ENCODE assay signal across 11 cellular contexts in the genomic region with DNA sequence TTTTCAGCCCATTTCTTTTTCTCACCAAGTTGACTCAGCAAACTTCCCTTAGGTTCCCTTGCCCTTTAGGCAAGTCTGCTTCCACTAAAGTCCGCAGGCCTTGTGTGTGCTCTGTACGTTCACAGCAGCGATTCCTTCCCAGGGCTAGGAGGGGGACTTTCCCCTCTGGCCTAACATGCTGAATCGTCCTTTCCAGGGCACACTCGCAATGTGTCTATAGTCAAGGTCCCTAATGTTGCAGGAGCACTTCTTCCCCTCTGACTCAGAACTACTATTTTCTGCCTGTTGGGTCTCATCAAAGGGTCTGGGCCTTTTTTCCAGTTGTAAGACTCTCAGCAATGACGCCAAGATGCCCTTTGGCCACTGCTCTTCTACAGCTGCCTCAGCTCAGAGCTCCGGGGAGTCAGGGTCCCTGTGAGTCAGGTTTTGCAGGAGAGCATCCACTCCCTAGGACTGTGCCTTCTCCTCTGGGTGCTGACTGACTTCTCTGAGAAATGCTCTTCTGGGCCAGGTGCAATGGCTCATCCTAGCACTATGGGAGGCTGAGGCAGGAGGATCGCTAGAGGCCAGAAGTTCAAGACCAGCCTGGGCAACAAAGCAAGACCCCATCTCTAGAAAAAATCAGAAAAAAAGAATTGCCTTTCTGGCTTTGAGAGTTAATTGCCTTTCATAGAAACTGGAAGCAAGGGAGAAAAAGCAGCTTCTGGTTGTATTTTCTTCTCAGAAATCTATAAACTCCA.
DNase-seq lines count a peak whose midpoint lies in the region; ATAC-seq, FAIRE-seq and TF ChIP-seq lines count a peak whose summit lies in the region.
"Had no signal": no experiment of that assay in that cellular context is flagged by ENCODE, and none has a peak within 500 bp of the region (broad histone marks: within the 10 kb centered on the region; RNA-seq: fewer than 3 reads in every experiment).

No MANE protein-coding gene starts in this region.

- H3K9ac ChIP-seq in HepG2 (ENCODE audit: insufficient read depth, low read depth, low read length) = peak overlapping the region; percentile 50

- H3K27me3 ChIP-seq in HepG2 (ENCODE audit: control insufficient read depth in 1 of 2, insufficient read depth in 2 of 2, low read length in 2 of 2) = no peaks in the 10 kb centered on the region
- H3K27me3 ChIP-seq in right lobe of liver = no peaks in the 10 kb centered on the region
- no peaks in the 10 kb centered on the region for H3K27me3 ChIP-seq in lower lobe of right lung (ENCODE audit: low read depth)
- H3K27me3 ChIP-seq: neutrophil had no signal

- TF ChIP-seq EP300 in HepG2 (IDR thresholded peaks at IDR 0.05; ENCODE audit: low read depth in 2 of 2, low read length in 2 of 2) = no peak
- TF ChIP-seq EP300 in HepG2 (CRISPR knock-in tag; IDR thresholded peaks at IDR 0.05; ENCODE audit: borderline replicate concordance) = peak; percentile 67; the same call in 1 of the 2 replicates

- peak; percentile 73 for FAIRE-seq in HepG2 (lab: Jason Lieb, UNC)
- peak; percentile 74 for FAIRE-seq in urothelium cell line (lab: Jason Lieb, UNC)

- DNase-seq in HepG2 (ENCODE audit: low spot score) (peak; percentile 70), right lobe of liver (no peak), brain pericyte (ENCODE audit: low read depth, low spot score) (peak; percentile 65), lower lobe of right lung (no peak), urothelium cell line (ENCODE audit: low spot score) (no peak), SKM-1 (lab: John Stamatoyannopoulos, UW; ENCODE audit: unreplicated experiment) (no peak)
- DNase-seq: activated naive CD8-positive, alpha-beta T cell treated with anti-CD3 and anti-CD28 coated beads, Interleukin-2, amount 10 ng/mL, durations not matched to agents 7 days and 5 days; activated T-cell treated with anti-CD3 and anti-CD28 coated beads for 4 hours had no signal

- no peaks in the 10 kb centered on the region for H3K79me2 ChIP-seq in HepG2 (ENCODE audit: insufficient read depth, low read length)

- no peaks in the 10 kb centered on the region for H4K20me1 ChIP-seq in HepG2 (ENCODE audit: insufficient read depth, low read length)

- TF ChIP-seq POLR2A in HepG2 (IDR thresholded peaks at IDR 0.05; ENCODE audit: insufficient read depth in 1 of 2, low read depth in 2 of 2, low read length in 2 of 2) (no peak), right lobe of liver (IDR thresholded peaks at IDR 0.05) (no peak)

- ATAC-seq in HepG2 (peak; percentile 61), right lobe of liver (no peak), lower lobe of right lung (peak in 1 of 2 donors; percentile 13), GM19351 (IDR thresholded peaks at IDR 0.05; ENCODE audit: unreplicated experiment) (no peak), HG02610 (IDR thresholded peaks at IDR 0.05; ENCODE audit: unreplicated experiment) (no peak)

- CTCF ChIA-PET in HepG2 (lab: Yijun Ruan, JAX; ENCODE audit: low intra/inter-chr PET ratio, low total read pairs) = no interaction called here

- no peaks in the 10 kb centered on the region for H3K9me3 ChIP-seq in HepG2 (ENCODE audit: low read length)
- H3K9me3 ChIP-seq in right lobe of liver = no peaks in the 10 kb centered on the region
- H3K9me3 ChIP-seq in lower lobe of right lung = no peaks in the 10 kb centered on the region
- H3K9me3 ChIP-seq: neutrophil had no signal

- WGBS in HepG2 (ENCODE audit: low lambda C conversion rate) = 5% methylated on average over 8 of the region's 8 CpGs
- 57% methylated on average over 7 of the region's 8 CpGs for WGBS in right lobe of liver (ENCODE audit: insufficient coverage, low coverage, low lambda C conversion rate, missing lambda C conversion rate)

- TF ChIP-seq RAD21 in HepG2 (CRISPR knock-in tag; IDR thresholded peaks at IDR 0.05) = peak; percentile 15; the same call in 1 of the 2 replicates

- peak overlapping the region; percentile 93 for H3K4me2 ChIP-seq in HepG2 (ENCODE audit: low read depth, low read length)

- H3K27ac ChIP-seq in HepG2 (ENCODE audit: extremely low read length, insufficient read depth, low read length) (peak overlapping the region; percentile 86), right lobe of liver (no peak overlapping the region), lower lobe of right lung (peak overlapping the region; percentile 65)
- H3K27ac ChIP-seq: neutrophil had no signal

- BruUV-seq in HepG2 (replicated peaks; lab: Mats Ljungman, UMichigan) = TSS peak; percentile 58

- peaks cover 76% of the 10 kb centered on the region for H3K4me1 ChIP-seq in HepG2 (ENCODE audit: insufficient read depth, low read length)
- peaks cover 0 to 29% (median 6%) of the 10 kb centered on the region in 4 donors for H3K4me1 ChIP-seq in right lobe of liver
- peaks cover 47% of the 10 kb centered on the region for H3K4me1 ChIP-seq in lower lobe of right lung

- no peak; the same call in 1 of the 2 replicates for TF ChIP-seq CTCF in HepG2 (CRISPR knock-in tag; IDR thresholded peaks at IDR 0.05)
- no peak for TF ChIP-seq CTCF in right lobe of liver (IDR thresholded peaks at IDR 0.05)
- TF ChIP-seq CTCF in lower lobe of right lung (IDR thresholded peaks at IDR 0.05) = no peak

- POLR2A ChIA-PET in HepG2 (lab: Yijun Ruan, JAX) = interaction anchor here (1.0 to 2.6 kb wide), 12 partner anchors 12 to 64 kb away, joined by 3 to 29 read pairs (median 6); partner anchors contain the start of gene TBX2

- intact Hi-C loops in HepG2 (cut with micrococcal nuclease; ENCODE audit: unreplicated experiment) (no loop called here), right lobe of liver (cut with DNase I) (no loop called here), lower lobe of right lung (cut with DNase I) (no loop called here)

- no peak overlapping the region for H2AFZ ChIP-seq in HepG2 (ENCODE audit: low read length)

- peak overlapping the region; percentile 13 to 56 (median 22); a peak in 4 of 6 replicates for H3K4me3 ChIP-seq in HepG2 (replicated peaks in 1 of 3; ENCODE audit: insufficient read depth in 1 of 3, low read depth in 2 of 3, low read length in 3 of 3)
- no peak overlapping the region for H3K4me3 ChIP-seq in right lobe of liver
- no peak overlapping the region for H3K4me3 ChIP-seq in lower lobe of right lung

- in situ Hi-C loops in HepG2 (cut with HindIII; ENCODE audit: extremely low pct_ligation_motif_present, low pct_unique_long_range_greater_than_20kb) = no loop called here

- no peaks in the 10 kb centered on the region for H3K36me3 ChIP-seq in HepG2 (replicated peaks in 1 of 2; ENCODE audit: control insufficient read depth in 1 of 2, insufficient read depth in 2 of 2, low read length in 2 of 2)
- H3K36me3 ChIP-seq in right lobe of liver = no peaks in the 10 kb centered on the region
- no peaks in the 10 kb centered on the region for H3K36me3 ChIP-seq in lower lobe of right lung
- H3K36me3 ChIP-seq: neutrophil had no signal

TF ChIP-seq in HepG2, 621 proteins besides CTCF, POLR2A, EP300 and RAD21 (continues in another document):
- TF ChIP-seq IKZF4 (CRISPR knock-in tag; IDR thresholded peaks at IDR 0.05; ENCODE audit: borderline replicate concordance, low read depth, not compliant biosample characterization) (peak; percentile 14), PHF21A (CRISPR knock-in tag; IDR thresholded peaks at IDR 0.05) (no peak), HNRNPL (IDR thresholded peaks at IDR 0.05; ENCODE audit: low read depth, low read length) (0 out of 2 replicates have a peak, but pooled peaks have one; percentile 9), ARNTL (CRISPR knock-in tag; IDR thresholded peaks at IDR 0.05) (no peak), ZNF691 (CRISPR knock-in tag; IDR thresholded peaks at IDR 0.05; ENCODE audit: borderline replicate concordance, low read depth) (no peak), CSRNP1 (CRISPR knock-in tag; IDR thresholded peaks at IDR 0.05) (peak; percentile 45), ZNF740 (CRISPR knock-in tag; IDR thresholded peaks at IDR 0.05) (no peak)
- TF ChIP-seq, protein P1, sequence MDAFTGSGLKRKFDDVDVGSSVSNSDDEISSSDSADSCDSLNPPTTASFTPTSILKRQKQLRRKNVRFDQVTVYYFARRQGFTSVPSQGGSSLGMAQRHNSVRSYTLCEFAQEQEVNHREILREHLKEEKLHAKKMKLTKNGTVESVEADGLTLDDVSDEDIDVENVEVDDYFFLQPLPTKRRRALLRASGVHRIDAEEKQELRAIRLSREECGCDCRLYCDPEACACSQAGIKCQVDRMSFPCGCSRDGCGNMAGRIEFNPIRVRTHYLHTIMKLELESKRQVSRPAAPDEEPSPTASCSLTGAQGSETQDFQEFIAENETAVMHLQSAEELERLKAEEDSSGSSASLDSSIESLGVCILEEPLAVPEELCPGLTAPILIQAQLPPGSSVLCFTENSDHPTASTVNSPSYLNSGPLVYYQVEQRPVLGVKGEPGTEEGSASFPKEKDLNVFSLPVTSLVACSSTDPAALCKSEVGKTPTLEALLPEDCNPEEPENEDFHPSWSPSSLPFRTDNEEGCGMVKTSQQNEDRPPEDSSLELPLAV (CRISPR knock-in tag; conservative IDR thresholded peaks at IDR 0.05; ENCODE audit: low read depth) = no peak

Comparison
In these comparisons a context has a peak if more than half of its experiments do, and no peak if none do; other contexts are left out.
1. DNase-seq: peak in HepG2 (single experiment) and brain pericyte (single experiment); none in right lobe of liver (0 of 3), lower lobe of right lung (single experiment), urothelium cell line (single experiment) and SKM-1 (single experiment).
2. H3K27ac ChIP-seq: peak in HepG2 (single experiment) and lower lobe of right lung (single experiment); none in right lobe of liver (0 of 3).
3. H3K4me3 ChIP-seq: peak in HepG2 (3 of 3); none in right lobe of liver (0 of 3) and lower lobe of right lung (single experiment).